1 cellular context compared by ENCODE assay signal in the genomic region with DNA sequence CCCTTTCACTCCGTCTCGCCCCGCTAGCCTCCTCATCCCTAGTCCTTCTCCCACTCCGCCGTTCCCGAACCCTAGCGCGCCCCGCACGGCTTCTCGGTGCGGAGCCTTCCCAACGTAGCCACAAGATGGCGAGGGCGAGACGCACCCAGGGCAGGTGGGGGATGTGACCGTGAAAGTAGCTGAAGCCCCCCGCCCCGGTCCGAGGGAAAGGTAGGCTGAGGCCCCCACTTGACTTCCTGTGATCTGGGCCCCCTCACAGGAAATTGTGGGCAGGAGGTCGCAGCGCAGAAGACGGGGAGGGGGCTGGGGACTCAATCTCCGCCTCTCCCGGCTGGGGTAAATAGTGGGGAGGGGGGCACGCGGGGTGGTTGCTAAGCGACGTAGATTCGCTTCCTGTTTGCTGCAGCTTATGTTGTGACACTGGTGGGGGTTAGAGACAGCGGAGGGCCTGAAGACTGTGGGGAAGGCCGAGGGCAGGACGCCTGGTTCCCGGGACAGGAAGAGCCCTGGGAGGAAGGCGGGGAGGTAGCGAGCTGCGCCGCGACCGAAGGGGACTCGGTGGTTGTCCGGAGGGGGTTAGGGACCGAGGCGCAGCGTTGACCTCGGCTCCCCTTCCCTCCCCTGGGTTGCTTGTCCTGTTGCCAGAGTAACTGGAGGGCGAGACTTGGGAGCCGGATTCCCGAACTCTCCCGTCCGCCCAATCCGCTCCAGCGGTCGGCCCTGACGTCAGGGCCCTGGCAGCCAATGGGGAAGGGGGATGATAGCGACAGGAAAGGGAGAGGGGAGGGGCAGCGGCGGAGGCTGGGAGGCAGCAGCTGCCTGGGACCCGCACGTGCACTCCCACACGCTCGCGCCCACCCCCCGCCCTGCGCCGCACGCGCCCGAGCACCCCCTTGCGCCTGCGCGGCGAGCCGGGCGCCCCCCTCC.
TF ChIP-seq lines count a peak whose summit lies in the region.

No MANE protein-coding gene starts in this region.

TF ChIP-seq in K562, 482 proteins besides CTCF, POLR2A, EP300 and RAD21 (continued from another document and continues in another):
- TF ChIP-seq, protein P1, sequence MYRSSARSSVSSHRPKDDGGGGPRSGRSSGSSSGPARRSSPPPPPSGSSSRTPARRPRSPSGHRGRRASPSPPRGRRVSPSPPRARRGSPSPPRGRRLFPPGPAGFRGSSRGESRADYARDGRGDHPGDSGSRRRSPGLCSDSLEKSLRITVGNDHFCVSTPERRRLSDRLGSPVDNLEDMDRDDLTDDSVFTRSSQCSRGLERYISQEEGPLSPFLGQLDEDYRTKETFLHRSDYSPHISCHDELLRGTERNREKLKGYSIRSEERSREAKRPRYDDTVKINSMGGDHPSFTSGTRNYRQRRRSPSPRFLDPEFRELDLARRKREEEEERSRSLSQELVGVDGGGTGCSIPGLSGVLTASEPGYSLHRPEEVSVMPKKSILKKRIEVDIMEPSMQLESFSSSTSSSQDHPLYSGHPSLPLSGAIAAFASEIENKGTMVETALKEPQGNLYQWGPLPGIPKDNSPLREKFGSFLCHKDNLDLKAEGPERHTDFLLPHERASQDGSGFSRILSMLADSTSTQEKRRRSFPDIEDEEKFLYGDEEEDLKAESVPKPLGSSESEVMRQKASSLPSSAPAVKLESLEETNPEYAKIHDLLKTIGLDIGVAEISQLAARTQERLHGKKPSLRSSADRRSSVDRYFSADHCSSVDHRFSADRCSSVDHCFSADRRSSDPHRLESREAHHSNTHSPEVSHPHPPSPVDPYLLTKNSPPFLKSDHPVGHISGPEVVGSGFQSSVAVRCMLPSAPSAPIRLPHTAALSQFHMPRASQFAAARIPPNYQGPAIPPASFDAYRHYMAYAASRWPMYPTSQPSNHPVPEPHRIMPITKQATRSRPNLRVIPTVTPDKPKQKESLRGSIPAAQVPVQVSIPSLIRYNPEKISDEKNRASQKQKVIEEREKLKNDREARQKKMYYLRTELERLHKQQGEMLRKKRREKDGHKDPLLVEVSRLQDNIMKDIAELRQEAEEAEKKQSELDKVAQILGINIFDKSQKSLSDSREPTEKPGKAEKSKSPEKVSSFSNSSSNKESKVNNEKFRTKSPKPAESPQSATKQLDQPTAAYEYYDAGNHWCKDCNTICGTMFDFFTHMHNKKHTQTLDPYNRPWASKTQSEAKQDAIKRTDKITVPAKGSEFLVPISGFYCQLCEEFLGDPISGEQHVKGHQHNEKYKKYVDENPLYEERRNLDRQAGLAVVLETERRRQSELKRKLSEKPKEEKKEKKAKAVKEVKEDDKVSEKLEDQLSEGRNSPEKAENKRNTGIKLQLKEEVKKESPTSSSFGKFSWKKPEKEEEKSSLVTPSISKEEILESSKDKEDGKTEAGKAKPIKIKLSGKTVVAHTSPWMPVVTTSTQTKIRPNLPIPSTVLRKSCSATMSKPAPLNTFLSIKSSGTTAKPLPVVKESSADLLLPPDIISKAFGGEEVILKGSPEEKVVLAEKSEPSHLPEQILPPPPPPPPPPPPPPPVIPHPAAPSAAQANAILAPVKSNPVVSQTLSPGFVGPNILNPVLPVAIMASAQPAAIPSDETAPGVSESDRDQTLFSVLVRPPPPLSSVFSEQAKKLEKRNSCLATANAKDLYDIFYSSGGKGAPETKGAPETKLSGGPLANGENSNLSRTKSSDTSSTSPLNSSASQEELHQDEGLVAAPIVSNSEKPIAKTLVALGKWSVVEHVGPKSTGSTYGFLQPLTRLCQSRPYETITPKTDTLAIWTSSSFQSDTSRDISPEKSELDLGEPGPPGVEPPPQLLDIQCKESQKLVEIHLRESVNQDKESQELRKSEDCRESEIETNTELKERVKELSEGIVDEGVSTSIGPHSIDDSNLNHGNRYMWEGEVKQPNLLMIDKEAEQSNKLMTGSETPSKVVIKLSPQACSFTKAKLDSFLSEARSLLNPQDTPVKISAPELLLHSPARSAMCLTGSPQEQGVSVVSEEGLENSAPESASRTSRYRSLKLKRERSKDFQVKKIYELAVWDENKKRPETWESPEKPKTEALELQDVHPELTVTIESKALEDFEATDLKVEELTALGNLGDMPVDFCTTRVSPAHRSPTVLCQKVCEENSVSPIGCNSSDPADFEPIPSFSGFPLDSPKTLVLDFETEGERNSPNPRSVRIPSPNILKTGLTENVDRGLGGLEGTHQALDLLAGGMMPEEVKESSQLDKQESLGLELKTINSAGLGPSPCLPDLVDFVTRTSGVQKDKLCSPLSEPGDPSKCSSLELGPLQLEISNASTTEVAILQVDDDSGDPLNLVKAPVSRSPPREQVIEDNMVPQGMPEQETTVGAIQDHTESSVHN (IDR thresholded peaks at IDR 0.05; ENCODE audit: borderline replicate concordance in 1 of 2, low read depth in 1 of 2): 0 out of 4 replicates have a peak, but pooled peaks of 1 of the 2 experiments have one; percentile 10
- peak; percentile 36; the same call in 1 of the 2 replicates for TF ChIP-seq MBD2 (IDR thresholded peaks at IDR 0.05; ENCODE audit: borderline replicate concordance, low read depth)
- TF ChIP-seq ZMIZ1 (IDR thresholded peaks at IDR 0.05; ENCODE audit: low read depth in 2 of 2, low read length in 2 of 2): 0 out of 4 replicates have a peak, but pooled peaks of 1 of the 2 experiments have one; percentile 18
- TF ChIP-seq USF2 (CRISPR knock-in tag; IDR thresholded peaks at IDR 0.05): no peak
- no peak for TF ChIP-seq BDP1 (IDR thresholded peaks at IDR 0.05; ENCODE audit: insufficient read depth, insufficient read length)
- no peak for TF ChIP-seq HOMEZ (CRISPR knock-in tag; IDR thresholded peaks at IDR 0.05)
- TF ChIP-seq, protein P2, sequence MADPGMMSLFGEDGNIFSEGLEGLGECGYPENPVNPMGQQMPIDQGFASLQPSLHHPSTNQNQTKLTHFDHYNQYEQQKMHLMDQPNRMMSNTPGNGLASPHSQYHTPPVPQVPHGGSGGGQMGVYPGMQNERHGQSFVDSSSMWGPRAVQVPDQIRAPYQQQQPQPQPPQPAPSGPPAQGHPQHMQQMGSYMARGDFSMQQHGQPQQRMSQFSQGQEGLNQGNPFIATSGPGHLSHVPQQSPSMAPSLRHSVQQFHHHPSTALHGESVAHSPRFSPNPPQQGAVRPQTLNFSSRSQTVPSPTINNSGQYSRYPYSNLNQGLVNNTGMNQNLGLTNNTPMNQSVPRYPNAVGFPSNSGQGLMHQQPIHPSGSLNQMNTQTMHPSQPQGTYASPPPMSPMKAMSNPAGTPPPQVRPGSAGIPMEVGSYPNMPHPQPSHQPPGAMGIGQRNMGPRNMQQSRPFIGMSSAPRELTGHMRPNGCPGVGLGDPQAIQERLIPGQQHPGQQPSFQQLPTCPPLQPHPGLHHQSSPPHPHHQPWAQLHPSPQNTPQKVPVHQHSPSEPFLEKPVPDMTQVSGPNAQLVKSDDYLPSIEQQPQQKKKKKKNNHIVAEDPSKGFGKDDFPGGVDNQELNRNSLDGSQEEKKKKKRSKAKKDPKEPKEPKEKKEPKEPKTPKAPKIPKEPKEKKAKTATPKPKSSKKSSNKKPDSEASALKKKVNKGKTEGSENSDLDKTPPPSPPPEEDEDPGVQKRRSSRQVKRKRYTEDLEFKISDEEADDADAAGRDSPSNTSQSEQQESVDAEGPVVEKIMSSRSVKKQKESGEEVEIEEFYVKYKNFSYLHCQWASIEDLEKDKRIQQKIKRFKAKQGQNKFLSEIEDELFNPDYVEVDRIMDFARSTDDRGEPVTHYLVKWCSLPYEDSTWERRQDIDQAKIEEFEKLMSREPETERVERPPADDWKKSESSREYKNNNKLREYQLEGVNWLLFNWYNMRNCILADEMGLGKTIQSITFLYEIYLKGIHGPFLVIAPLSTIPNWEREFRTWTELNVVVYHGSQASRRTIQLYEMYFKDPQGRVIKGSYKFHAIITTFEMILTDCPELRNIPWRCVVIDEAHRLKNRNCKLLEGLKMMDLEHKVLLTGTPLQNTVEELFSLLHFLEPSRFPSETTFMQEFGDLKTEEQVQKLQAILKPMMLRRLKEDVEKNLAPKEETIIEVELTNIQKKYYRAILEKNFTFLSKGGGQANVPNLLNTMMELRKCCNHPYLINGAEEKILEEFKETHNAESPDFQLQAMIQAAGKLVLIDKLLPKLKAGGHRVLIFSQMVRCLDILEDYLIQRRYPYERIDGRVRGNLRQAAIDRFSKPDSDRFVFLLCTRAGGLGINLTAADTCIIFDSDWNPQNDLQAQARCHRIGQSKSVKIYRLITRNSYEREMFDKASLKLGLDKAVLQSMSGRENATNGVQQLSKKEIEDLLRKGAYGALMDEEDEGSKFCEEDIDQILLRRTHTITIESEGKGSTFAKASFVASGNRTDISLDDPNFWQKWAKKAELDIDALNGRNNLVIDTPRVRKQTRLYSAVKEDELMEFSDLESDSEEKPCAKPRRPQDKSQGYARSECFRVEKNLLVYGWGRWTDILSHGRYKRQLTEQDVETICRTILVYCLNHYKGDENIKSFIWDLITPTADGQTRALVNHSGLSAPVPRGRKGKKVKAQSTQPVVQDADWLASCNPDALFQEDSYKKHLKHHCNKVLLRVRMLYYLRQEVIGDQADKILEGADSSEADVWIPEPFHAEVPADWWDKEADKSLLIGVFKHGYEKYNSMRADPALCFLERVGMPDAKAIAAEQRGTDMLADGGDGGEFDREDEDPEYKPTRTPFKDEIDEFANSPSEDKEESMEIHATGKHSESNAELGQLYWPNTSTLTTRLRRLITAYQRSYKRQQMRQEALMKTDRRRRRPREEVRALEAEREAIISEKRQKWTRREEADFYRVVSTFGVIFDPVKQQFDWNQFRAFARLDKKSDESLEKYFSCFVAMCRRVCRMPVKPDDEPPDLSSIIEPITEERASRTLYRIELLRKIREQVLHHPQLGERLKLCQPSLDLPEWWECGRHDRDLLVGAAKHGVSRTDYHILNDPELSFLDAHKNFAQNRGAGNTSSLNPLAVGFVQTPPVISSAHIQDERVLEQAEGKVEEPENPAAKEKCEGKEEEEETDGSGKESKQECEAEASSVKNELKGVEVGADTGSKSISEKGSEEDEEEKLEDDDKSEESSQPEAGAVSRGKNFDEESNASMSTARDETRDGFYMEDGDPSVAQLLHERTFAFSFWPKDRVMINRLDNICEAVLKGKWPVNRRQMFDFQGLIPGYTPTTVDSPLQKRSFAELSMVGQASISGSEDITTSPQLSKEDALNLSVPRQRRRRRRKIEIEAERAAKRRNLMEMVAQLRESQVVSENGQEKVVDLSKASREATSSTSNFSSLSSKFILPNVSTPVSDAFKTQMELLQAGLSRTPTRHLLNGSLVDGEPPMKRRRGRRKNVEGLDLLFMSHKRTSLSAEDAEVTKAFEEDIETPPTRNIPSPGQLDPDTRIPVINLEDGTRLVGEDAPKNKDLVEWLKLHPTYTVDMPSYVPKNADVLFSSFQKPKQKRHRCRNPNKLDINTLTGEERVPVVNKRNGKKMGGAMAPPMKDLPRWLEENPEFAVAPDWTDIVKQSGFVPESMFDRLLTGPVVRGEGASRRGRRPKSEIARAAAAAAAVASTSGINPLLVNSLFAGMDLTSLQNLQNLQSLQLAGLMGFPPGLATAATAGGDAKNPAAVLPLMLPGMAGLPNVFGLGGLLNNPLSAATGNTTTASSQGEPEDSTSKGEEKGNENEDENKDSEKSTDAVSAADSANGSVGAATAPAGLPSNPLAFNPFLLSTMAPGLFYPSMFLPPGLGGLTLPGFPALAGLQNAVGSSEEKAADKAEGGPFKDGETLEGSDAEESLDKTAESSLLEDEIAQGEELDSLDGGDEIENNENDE (IDR thresholded peaks at IDR 0.05; ENCODE audit: low read depth, low read length): no peak
- peak; percentile 60 for TF ChIP-seq FOS (IDR thresholded peaks at IDR 0.05; ENCODE audit: extremely low read depth, insufficient read length)
- TF ChIP-seq SMARCB1 (IDR thresholded peaks at IDR 0.05; ENCODE audit: insufficient read length, low read depth): no peak
- no peak for TF ChIP-seq NCOA1 (IDR thresholded peaks at IDR 0.05; ENCODE audit: low read depth)
- TF ChIP-seq, protein P3, sequence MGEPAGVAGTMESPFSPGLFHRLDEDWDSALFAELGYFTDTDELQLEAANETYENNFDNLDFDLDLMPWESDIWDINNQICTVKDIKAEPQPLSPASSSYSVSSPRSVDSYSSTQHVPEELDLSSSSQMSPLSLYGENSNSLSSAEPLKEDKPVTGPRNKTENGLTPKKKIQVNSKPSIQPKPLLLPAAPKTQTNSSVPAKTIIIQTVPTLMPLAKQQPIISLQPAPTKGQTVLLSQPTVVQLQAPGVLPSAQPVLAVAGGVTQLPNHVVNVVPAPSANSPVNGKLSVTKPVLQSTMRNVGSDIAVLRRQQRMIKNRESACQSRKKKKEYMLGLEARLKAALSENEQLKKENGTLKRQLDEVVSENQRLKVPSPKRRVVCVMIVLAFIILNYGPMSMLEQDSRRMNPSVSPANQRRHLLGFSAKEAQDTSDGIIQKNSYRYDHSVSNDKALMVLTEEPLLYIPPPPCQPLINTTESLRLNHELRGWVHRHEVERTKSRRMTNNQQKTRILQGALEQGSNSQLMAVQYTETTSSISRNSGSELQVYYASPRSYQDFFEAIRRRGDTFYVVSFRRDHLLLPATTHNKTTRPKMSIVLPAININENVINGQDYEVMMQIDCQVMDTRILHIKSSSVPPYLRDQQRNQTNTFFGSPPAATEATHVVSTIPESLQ (CRISPR knock-in tag; IDR thresholded peaks at IDR 0.05): no peak
- peak; percentile 93 for TF ChIP-seq ZBTB7A (IDR thresholded peaks at IDR 0.05; ENCODE audit: borderline replicate concordance, control insufficient read depth, low read depth, low read length)
